8 cellular contexts compared by ENCODE assay signal in the genomic region with DNA sequence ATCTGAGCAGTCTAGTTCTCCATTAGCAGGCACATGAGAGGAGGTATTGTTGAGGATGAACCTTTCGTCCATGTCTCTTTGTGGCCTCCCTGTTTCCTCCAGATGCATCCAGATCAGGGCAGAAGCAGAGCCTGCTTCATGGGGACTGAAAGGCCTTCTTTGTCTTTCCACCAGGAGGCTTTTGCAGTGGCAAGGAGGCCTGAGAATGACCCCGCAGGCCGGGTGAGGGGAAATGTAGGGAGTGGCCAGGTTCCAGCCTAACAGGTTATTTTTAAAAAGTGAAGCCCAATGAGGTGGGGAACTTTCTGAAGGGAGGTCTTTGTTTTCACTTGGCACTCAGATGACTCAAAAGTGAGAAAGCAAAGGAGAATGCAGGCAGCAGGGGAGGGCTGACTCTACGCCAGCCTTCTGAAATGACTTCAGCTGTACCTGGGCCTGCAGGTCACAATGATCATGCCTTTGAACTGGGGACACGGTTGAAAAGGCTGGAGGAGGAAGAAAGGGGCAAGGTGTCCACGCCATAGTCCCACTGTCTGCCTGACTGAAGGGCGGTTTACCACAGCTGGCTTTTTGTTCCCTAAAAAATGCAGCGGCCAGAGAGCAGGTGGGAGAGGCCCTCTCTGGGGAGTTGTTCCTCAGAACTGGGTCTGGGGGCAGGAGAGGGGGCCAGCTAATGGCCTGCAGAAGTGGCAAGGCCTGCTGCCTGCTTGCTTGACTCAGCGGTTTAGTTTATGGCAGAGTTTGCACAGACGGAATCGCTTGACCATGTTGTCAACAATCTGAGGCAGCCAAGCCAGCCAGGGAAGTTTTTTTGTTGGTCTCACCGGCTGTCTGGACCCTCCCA.
DNase-seq lines count a peak whose midpoint lies in the region; ATAC-seq, FAIRE-seq and TF ChIP-seq lines count a peak whose summit lies in the region.

No MANE protein-coding gene starts in this region.

- no peak overlapping the region for H2AFZ ChIP-seq in OCI-LY1 (ENCODE audit: low read length)

- H3K9ac ChIP-seq in OCI-LY1 (ENCODE audit: low read length) (peak overlapping the region; percentile 57), mucosa of rectum (ENCODE audit: low read depth in 1 of 2, low read length in 2 of 2) (peak overlapping the region in 1 of 2 donors; percentile 26)

- H3K36me3 ChIP-seq in OCI-LY1 (ENCODE audit: insufficient read depth, low read length) (peaks cover 5% of the 10 kb centered on the region; the same call in 1 of the 2 replicates), mucosa of rectum (ENCODE audit: control insufficient read depth in 2 of 2, insufficient read depth in 2 of 2, low read length in 2 of 2) (no peaks in the 10 kb centered on the region)

- H3K27me3 ChIP-seq in OCI-LY1 (ENCODE audit: insufficient read depth, low read length): no peaks in the 10 kb centered on the region
- no peaks in the 10 kb centered on the region for H3K27me3 ChIP-seq in mucosa of rectum (ENCODE audit: control insufficient read depth in 2 of 2, insufficient read depth in 2 of 2, low read length in 2 of 2)

- peak overlapping the region; percentile 3 for H3K4me3 ChIP-seq in OCI-LY1 (ENCODE audit: low read depth, low read length, poor library complexity, severe bottlenecking)
- peak overlapping the region in 1 of 2 donors; percentile 6 for H3K4me3 ChIP-seq in mucosa of rectum (ENCODE audit: low read length in 2 of 2)

- peak overlapping the region; percentile 97 for H3K27ac ChIP-seq in OCI-LY1 (ENCODE audit: low read depth, low read length, poor library complexity, severe bottlenecking)
- H3K27ac ChIP-seq in mucosa of rectum (ENCODE audit: low read depth in 2 of 2, low read length in 2 of 2): peak overlapping the region; percentile 46 to 68

- no peaks in the 10 kb centered on the region for H3K27me3 Mint-ChIP-seq in central memory CD8-positive, alpha-beta T cell

- peak; percentile 15; the same call in 1 of the 2 replicates for TF ChIP-seq CTCF in OCI-LY1 (IDR thresholded peaks at IDR 0.05; ENCODE audit: low read length)

- H3K4me1 Mint-ChIP-seq in central memory CD8-positive, alpha-beta T cell: peaks cover 85% of the 10 kb centered on the region

- ATAC-seq in GM18499 (IDR thresholded peaks at IDR 0.05; ENCODE audit: insufficient read depth, unreplicated experiment): peak; percentile 87
- peak; percentile 83 for ATAC-seq in HG02852 (IDR thresholded peaks at IDR 0.05; ENCODE audit: unreplicated experiment)
- ATAC-seq in central memory CD8-positive, alpha-beta T cell (replicated peaks; ENCODE audit: extremely low read depth, poor library complexity, severe bottlenecking): no peak

- DNase-seq in central memory CD8-positive, alpha-beta T cell (ENCODE audit: low spot score in 2 of 2): no peak
- DNase-seq in NCI-H1417 (lab: John Stamatoyannopoulos, UW) (no peak), middle frontal gyrus (ENCODE audit: extremely low spot score, low spot score) (no peak)

- peak overlapping the region; percentile 54 for H3K4me2 ChIP-seq in OCI-LY1 (ENCODE audit: low read length)

- H3K9me3 ChIP-seq in OCI-LY1 (ENCODE audit: low read length) (no peaks in the 10 kb centered on the region), mucosa of rectum (ENCODE audit: control insufficient read depth in 2 of 2, low read length in 2 of 2) (no peaks in the 10 kb centered on the region)

- peaks cover 18% of the 10 kb centered on the region for H3K79me2 ChIP-seq in OCI-LY1 (ENCODE audit: insufficient read depth, low read length)

- H3K36me3 Mint-ChIP-seq in central memory CD8-positive, alpha-beta T cell (ENCODE audit: insufficient read depth): peaks cover 7% of the 10 kb centered on the region

- H3K9me3 Mint-ChIP-seq in central memory CD8-positive, alpha-beta T cell: no peaks in the 10 kb centered on the region

- H3K4me1 ChIP-seq in OCI-LY1 (ENCODE audit: insufficient read depth, low read length, severe bottlenecking) (peaks cover 71% of the 10 kb centered on the region), mucosa of rectum (ENCODE audit: control insufficient read depth in 2 of 2, insufficient read depth in 2 of 2, low read length in 2 of 2) (peaks cover 34 to 37% of the 10 kb centered on the region in 2 donors)

- H3F3A ChIP-seq in OCI-LY1 (ENCODE audit: insufficient read depth, low read length): peaks cover 5% of the 10 kb centered on the region; the same call in 1 of the 2 replicates

- FAIRE-seq in A204.1 (lab: Jason Lieb, UNC): peak; percentile 23

- peak overlapping the region; percentile 96 for H3K27ac Mint-ChIP-seq in central memory CD8-positive, alpha-beta T cell (ENCODE audit: low read depth)

- no peaks in the 10 kb centered on the region; the same call in 1 of the 2 replicates for H4K20me1 ChIP-seq in OCI-LY1 (ENCODE audit: insufficient read depth, low read length)

- no peaks in the 10 kb centered on the region for H3K9me2 ChIP-seq in OCI-LY1 (ENCODE audit: low read depth, low read length)

- peak overlapping the region; percentile 54 for H3K4me3 Mint-ChIP-seq in central memory CD8-positive, alpha-beta T cell
